8 cellular contexts compared by ENCODE assay signal in the genomic region with DNA sequence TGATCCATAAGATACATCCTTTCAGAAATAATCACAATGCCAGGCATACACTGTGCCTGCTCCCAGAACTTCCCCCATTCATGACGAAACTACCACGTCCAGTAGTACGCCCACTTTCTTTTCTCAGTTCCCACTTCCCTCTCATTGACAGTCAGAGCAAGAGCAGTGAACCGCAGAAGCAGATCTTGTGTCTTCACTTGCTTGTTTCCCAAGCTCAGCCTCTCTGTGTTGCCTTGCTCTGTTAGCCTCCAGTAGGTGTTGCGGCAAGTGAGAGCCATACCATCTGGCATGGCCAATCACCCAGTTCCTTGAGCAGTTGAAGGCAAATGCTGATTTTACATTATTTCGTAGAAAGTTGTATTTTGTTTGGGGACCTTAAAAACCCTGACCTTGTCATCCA.
DNase-seq lines count a peak whose midpoint lies in the region; ATAC-seq and TF ChIP-seq lines count a peak whose summit lies in the region.

No MANE protein-coding gene starts in this region.

- peaks cover 7% of the 10 kb centered on the region for H3K36me3 ChIP-seq in OCI-LY3 (replicated peaks; ENCODE audit: low read depth, low read length)

- H4K20me1 ChIP-seq in OCI-LY3 (ENCODE audit: insufficient read depth, low read length): no peaks in the 10 kb centered on the region

- peak overlapping the region; percentile 100 for H3K27ac ChIP-seq in OCI-LY3 (ENCODE audit: low read length)

- peak; percentile 74 for ATAC-seq in HG02852 (IDR thresholded peaks at IDR 0.05; ENCODE audit: unreplicated experiment)
- ATAC-seq in SK-N-SH treated with all-trans-retinoic acid at 6 μM for 48 hours: no peak

- peaks cover 66% of the 10 kb centered on the region for H3K4me1 ChIP-seq in OCI-LY3 (ENCODE audit: low read length)

- no peak overlapping the region for H2AFZ ChIP-seq in OCI-LY3 (ENCODE audit: low read depth, low read length)

- TF ChIP-seq CTCF in OCI-LY3 (IDR thresholded peaks at IDR 0.05; ENCODE audit: low read depth, low read length): no peak

- H3K4me2 ChIP-seq in OCI-LY3 (ENCODE audit: low read length): peak overlapping the region; percentile 85

- no peaks in the 10 kb centered on the region for H3K27me3 ChIP-seq in OCI-LY3 (ENCODE audit: low read depth, low read length)

- DNase-seq in activated T-cell treated with anti-CD3 and anti-CD28 coated beads for 48 hours (ENCODE audit: low read depth) (peak; percentile 33), activated T-cell treated with anti-CD3 and anti-CD28 coated beads for 4 hours (no peak), foreskin melanocyte (peak; percentile 84), NCI-H446 (lab: John Stamatoyannopoulos, UW) (no peak), D341Med (ENCODE audit: low spot score) (no peak)

- 0 out of 2 replicates have a peak, but pooled peaks cover 3% of the 10 kb centered on the region for H3K9me3 ChIP-seq in OCI-LY3 (ENCODE audit: insufficient read depth, low read length)

- peak overlapping the region; percentile 73 for H3K9ac ChIP-seq in OCI-LY3 (ENCODE audit: low read length)

- peaks cover 28% of the 10 kb centered on the region for H3K79me2 ChIP-seq in OCI-LY3 (ENCODE audit: low read length)

- peak overlapping the region; percentile 57 for H3K4me3 ChIP-seq in OCI-LY3 (ENCODE audit: low read length)

TF ChIP-seq in SK-N-SH treated with all-trans-retinoic acid at 6 μM for 48 hours, 23 proteins besides CTCF, POLR2A, EP300 and RAD21:
- no peak for TF ChIP-seq ESRRG (CRISPR knock-in tag; IDR thresholded peaks at IDR 0.05)
- TF ChIP-seq SNAI2 (CRISPR knock-in tag; IDR thresholded peaks at IDR 0.05): no peak
- no peak for TF ChIP-seq CSRNP3 (CRISPR knock-in tag; IDR thresholded peaks at IDR 0.05)
- TF ChIP-seq ZFP30 (CRISPR knock-in tag; IDR thresholded peaks at IDR 0.05): no peak
- no peak for TF ChIP-seq ARNTL (CRISPR knock-in tag; IDR thresholded peaks at IDR 0.05; ENCODE audit: borderline replicate concordance, low read depth)
- no peak for TF ChIP-seq CSDC2 (CRISPR knock-in tag; IDR thresholded peaks at IDR 0.05)
- TF ChIP-seq PATZ1 (CRISPR knock-in tag; IDR thresholded peaks at IDR 0.05; ENCODE audit: borderline replicate concordance): no peak
- no peak for TF ChIP-seq ISL1 (CRISPR knock-in tag; IDR thresholded peaks at IDR 0.05)
- TF ChIP-seq, protein P1, sequence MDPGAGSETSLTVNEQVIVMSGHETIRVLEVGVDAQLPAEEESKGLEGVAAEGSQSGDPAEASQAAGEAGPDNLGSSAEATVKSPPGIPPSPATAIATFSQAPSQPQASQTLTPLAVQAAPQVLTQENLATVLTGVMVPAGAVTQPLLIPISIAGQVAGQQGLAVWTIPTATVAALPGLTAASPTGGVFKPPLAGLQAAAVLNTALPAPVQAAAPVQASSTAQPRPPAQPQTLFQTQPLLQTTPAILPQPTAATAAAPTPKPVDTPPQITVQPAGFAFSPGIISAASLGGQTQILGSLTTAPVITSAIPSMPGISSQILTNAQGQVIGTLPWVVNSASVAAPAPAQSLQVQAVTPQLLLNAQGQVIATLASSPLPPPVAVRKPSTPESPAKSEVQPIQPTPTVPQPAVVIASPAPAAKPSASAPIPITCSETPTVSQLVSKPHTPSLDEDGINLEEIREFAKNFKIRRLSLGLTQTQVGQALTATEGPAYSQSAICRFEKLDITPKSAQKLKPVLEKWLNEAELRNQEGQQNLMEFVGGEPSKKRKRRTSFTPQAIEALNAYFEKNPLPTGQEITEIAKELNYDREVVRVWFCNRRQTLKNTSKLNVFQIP (CRISPR knock-in tag; IDR thresholded peaks at IDR 0.05; ENCODE audit: borderline replicate concordance, low read depth): no peak
- TF ChIP-seq ZNF565 (CRISPR knock-in tag; conservative IDR thresholded peaks at IDR 0.05; ENCODE audit: low read depth): no peak
- no peak for TF ChIP-seq OSR1 (CRISPR knock-in tag; IDR thresholded peaks at IDR 0.05)
- TF ChIP-seq, protein P2, sequence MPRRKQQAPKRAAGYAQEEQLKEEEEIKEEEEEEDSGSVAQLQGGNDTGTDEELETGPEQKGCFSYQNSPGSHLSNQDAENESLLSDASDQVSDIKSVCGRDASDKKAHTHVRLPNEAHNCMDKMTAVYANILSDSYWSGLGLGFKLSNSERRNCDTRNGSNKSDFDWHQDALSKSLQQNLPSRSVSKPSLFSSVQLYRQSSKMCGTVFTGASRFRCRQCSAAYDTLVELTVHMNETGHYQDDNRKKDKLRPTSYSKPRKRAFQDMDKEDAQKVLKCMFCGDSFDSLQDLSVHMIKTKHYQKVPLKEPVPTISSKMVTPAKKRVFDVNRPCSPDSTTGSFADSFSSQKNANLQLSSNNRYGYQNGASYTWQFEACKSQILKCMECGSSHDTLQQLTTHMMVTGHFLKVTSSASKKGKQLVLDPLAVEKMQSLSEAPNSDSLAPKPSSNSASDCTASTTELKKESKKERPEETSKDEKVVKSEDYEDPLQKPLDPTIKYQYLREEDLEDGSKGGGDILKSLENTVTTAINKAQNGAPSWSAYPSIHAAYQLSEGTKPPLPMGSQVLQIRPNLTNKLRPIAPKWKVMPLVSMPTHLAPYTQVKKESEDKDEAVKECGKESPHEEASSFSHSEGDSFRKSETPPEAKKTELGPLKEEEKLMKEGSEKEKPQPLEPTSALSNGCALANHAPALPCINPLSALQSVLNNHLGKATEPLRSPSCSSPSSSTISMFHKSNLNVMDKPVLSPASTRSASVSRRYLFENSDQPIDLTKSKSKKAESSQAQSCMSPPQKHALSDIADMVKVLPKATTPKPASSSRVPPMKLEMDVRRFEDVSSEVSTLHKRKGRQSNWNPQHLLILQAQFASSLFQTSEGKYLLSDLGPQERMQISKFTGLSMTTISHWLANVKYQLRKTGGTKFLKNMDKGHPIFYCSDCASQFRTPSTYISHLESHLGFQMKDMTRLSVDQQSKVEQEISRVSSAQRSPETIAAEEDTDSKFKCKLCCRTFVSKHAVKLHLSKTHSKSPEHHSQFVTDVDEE (CRISPR knock-in tag; IDR thresholded peaks at IDR 0.05): no peak
- TF ChIP-seq ZNF8 (CRISPR knock-in tag; IDR thresholded peaks at IDR 0.05): no peak
- no peak for TF ChIP-seq RARB (CRISPR knock-in tag; IDR thresholded peaks at IDR 0.05)
- TF ChIP-seq TCF4 (CRISPR knock-in tag; IDR thresholded peaks at IDR 0.05; ENCODE audit: borderline replicate concordance): no peak
- no peak for TF ChIP-seq BACH2 (CRISPR knock-in tag; IDR thresholded peaks at IDR 0.05; ENCODE audit: borderline replicate concordance)
- TF ChIP-seq ZNF70 (CRISPR knock-in tag; IDR thresholded peaks at IDR 0.05): no peak
- TF ChIP-seq TOX (CRISPR knock-in tag; IDR thresholded peaks at IDR 0.05; ENCODE audit: borderline replicate concordance): no peak
- no peak for TF ChIP-seq GLIS3 (CRISPR knock-in tag; IDR thresholded peaks at IDR 0.05)
- no peak for TF ChIP-seq PPARA (CRISPR knock-in tag; IDR thresholded peaks at IDR 0.05; ENCODE audit: borderline replicate concordance)

Comparison
In these comparisons a context has a peak if more than half of its experiments do, and no peak if none do; other contexts are left out.
1. DNase-seq: peak in activated T-cell treated with anti-CD3 and anti-CD28 coated beads for 48 hours (single experiment) and foreskin melanocyte (single experiment); none in activated T-cell treated with anti-CD3 and anti-CD28 coated beads for 4 hours (single experiment), NCI-H446 (0 of 2) and D341Med (single experiment).